Comparison of ENCODE assay signal across 18 cellular contexts in the genomic region with DNA sequence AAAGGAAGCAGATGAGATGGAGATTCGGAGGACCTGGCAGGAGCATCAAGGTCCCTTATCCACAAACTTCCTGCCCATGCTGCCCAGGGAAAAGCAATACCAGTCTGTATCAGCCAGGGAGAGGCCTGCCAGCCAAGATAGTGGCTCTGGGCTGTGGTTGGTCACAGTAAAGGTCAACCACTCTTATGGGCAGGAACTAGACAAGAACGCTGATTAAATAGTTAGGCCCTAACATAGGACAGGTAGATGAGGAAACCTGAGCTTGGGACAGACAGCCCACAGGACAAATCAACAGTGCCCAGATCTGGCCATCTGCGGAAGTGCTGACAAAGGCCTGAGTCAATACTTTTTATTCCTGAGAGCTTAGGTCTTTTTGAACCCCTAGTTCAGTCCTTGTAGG.
"Had no signal": no experiment of that assay in that cellular context is flagged by ENCODE, and none has a peak within 500 bp of the region (broad histone marks: within the 10 kb centered on the region; RNA-seq: fewer than 3 reads in every experiment).

No MANE protein-coding gene starts in this region.

- H3K27ac ChIP-seq: ascending aorta, cardiac muscle cell, colonic mucosa, heart left ventricle, left ventricle myocardium inferior, prostate gland, sigmoid colon, upper lobe of left lung had no signal

- H3K4me3 ChIP-seq: ascending aorta, cardiac muscle cell, colonic mucosa, heart left ventricle, left ventricle myocardium inferior, prostate gland, sigmoid colon, upper lobe of left lung had no signal

- H3K4me1 ChIP-seq: ascending aorta, colonic mucosa, left ventricle myocardium inferior, prostate gland, sigmoid colon, upper lobe of left lung had no signal

- ATAC-seq: activated CD4-positive, CD25-positive, alpha-beta regulatory T cell treated with anti-CD3 and anti-CD28 coated beads, Interleukin-2, amount 50 U/mL, for 24 hours; activated T-cell treated with anti-CD3 and anti-CD28 coated beads, Interleukin-2, amount 50 U/mL, for 72 hours; SK-N-SH treated with all-trans-retinoic acid at 6 μM for 48 hours had no signal

- H3K27me3 ChIP-seq: ascending aorta, cardiac muscle cell, colonic mucosa, heart left ventricle, sigmoid colon, upper lobe of left lung had no signal

- H3K9me3 Mint-ChIP-seq: activated CD4-positive, alpha-beta memory T cell treated with anti-CD3 and anti-CD28 coated beads for 36 hours; activated T-cell treated with anti-CD3 and anti-CD28 coated beads, Interleukin-2, amount 50 U/mL, for 72 hours; T-helper 1 cell treated with Interleukin-12 subunit alpha and Interleukin-12 subunit beta and Interleukin-4 antibody, amounts not matched to agents 30 μg/mL and 1 μg/mL, for 36 hours had no signal

- H3K4me3 Mint-ChIP-seq: activated CD4-positive, alpha-beta memory T cell treated with anti-CD3 and anti-CD28 coated beads for 36 hours; activated T-cell treated with anti-CD3 and anti-CD28 coated beads, Interleukin-2, amount 50 U/mL, for 72 hours; T-helper 1 cell treated with Interleukin-12 subunit alpha and Interleukin-12 subunit beta and Interleukin-4 antibody, amounts not matched to agents 30 μg/mL and 1 μg/mL, for 36 hours had no signal

- H3K36me3 Mint-ChIP-seq: activated CD4-positive, alpha-beta memory T cell treated with anti-CD3 and anti-CD28 coated beads for 36 hours had no signal

- H3K9me3 ChIP-seq: ascending aorta, colonic mucosa, heart left ventricle, left ventricle myocardium inferior, prostate gland, sigmoid colon, upper lobe of left lung had no signal

- H3K27me3 Mint-ChIP-seq: activated CD4-positive, alpha-beta memory T cell treated with anti-CD3 and anti-CD28 coated beads for 36 hours had no signal

- H3K27ac Mint-ChIP-seq: activated CD4-positive, alpha-beta memory T cell treated with anti-CD3 and anti-CD28 coated beads for 36 hours; activated T-cell treated with anti-CD3 and anti-CD28 coated beads, Interleukin-2, amount 50 U/mL, for 72 hours; T-helper 1 cell treated with Interleukin-12 subunit alpha and Interleukin-12 subunit beta and Interleukin-4 antibody, amounts not matched to agents 30 μg/mL and 1 μg/mL, for 36 hours had no signal

- H3K36me3 ChIP-seq: ascending aorta, cardiac muscle cell, colonic mucosa, heart left ventricle, left ventricle myocardium inferior, prostate gland, sigmoid colon, upper lobe of left lung had no signal

- DNase-seq: activated CD4-positive, alpha-beta memory T cell treated with anti-CD3 and anti-CD28 coated beads for 36 hours; activated CD8-positive, alpha-beta memory T cell treated with anti-CD3 and anti-CD28 coated beads, Interleukin-2, amount 50 U/mL, for 4 hours; activated T-cell treated with anti-CD3 and anti-CD28 coated beads, Interleukin-2, amount 50 U/mL, for 72 hours; colonic mucosa; effector CD4-positive, alpha-beta T cell; heart left ventricle; islet precursor cell; left ventricle myocardium inferior; sigmoid colon; stimulated activated CD4-positive, alpha-beta T cell treated with anti-CD3 and anti-CD28 coated beads, Interleukin-12 subunit alpha, Interleukin-12 subunit beta, amount 100 ng/mL, for 4 hours; stimulated activated naive CD4-positive, alpha-beta T cell; upper lobe of left lung had no signal
